13 cellular contexts compared by ENCODE assay signal in genomic region chr14:34050606-34051005, GRCh38.
"Had no signal": no experiment of that assay in that cellular context is flagged by ENCODE, and none has a peak within 500 bp of the region (broad histone marks: within the 10 kb centered on the region; RNA-seq: fewer than 3 reads in every experiment).

No MANE protein-coding gene starts in this region.

- H3K27me3 ChIP-seq: brain microvascular endothelial cell, left lung, suprapubic skin, upper lobe of right lung had no signal

- H3K4me3 ChIP-seq: left lung, suprapubic skin, upper lobe of right lung had no signal

- H3K27ac ChIP-seq: brain microvascular endothelial cell, left lung, suprapubic skin, VCaP had no signal

- ATAC-seq: left lung; stimulated activated naive CD8-positive, alpha-beta T cell treated with anti-CD3 and anti-CD28 coated beads, Interleukin-15, Interleukin-2, amounts not matched to agents 100 U/mL and 50 U/mL, for 24 hours; upper lobe of right lung had no signal

- DNase-seq: activated naive CD4-positive, alpha-beta T cell treated with anti-CD3 and anti-CD28 coated beads, Interleukin-2, amount 10 ng/mL, durations not matched to agents 7 days and 5 days; amniotic stem cell; brain microvascular endothelial cell; cerebellar nuclear complex; erythroblast; left lung; stimulated activated CD4-positive, alpha-beta T cell treated with anti-CD3 and anti-CD28 coated beads, Interleukin-4, amount 100 ng/mL, for 1 hour; stimulated activated CD8-positive, alpha-beta memory T cell treated with anti-CD3 and anti-CD28 coated beads, Interleukin-4, amount 100 ng/mL, for 48 hours; stimulated activated naive CD8-positive, alpha-beta T cell treated with anti-CD3 and anti-CD28 coated beads, Interleukin-15, Interleukin-2, amounts not matched to agents 100 U/mL and 50 U/mL, for 24 hours; T1000; upper lobe of right lung had no signal

- H3K9me3 ChIP-seq: left lung, suprapubic skin, upper lobe of right lung had no signal

- H3K4me1 ChIP-seq: left lung had no signal

- H3K36me3 ChIP-seq: brain microvascular endothelial cell, left lung, suprapubic skin, upper lobe of right lung had no signal
